In genomic region chr5:131214828-131215227, GRCh38 we compare ENCODE assay signal across 27 cellular contexts. TPM values are rescaled to one million over a fixed set of nuclear protein-coding genes. Genes with fewer than 3 reads are reported as not detected.
A peak's percentile ranks its signal among the peaks of the same experiment; 100 is the strongest.
DNase-seq lines count a peak whose midpoint lies in the region; ATAC-seq and TF ChIP-seq lines count a peak whose summit lies in the region.
"Had no signal": no experiment of that assay in that cellular context is flagged by ENCODE, and none has a peak within 500 bp of the region (broad histone marks: within the 10 kb centered on the region; RNA-seq: fewer than 3 reads in every experiment).

No MANE protein-coding gene starts in this region.

- H3K36me3 Mint-ChIP-seq in nephron (ENCODE audit: low read depth): no peaks in the 10 kb centered on the region
- peaks cover 13% of the 10 kb centered on the region for H3K36me3 Mint-ChIP-seq in activated CD8-positive, alpha-beta memory T cell treated with anti-CD3 and anti-CD28 coated beads, Interleukin-2, amount 10 ng/mL, durations not matched to agents 7 days and 5 days
- no peaks in the 10 kb centered on the region for H3K36me3 Mint-ChIP-seq in activated naive CD4-positive, alpha-beta T cell treated with anti-CD3 and anti-CD28 coated beads for 36 hours (ENCODE audit: low read depth)
- H3K36me3 Mint-ChIP-seq: activated CD4-positive, alpha-beta memory T cell treated with anti-CD3 and anti-CD28 coated beads for 36 hours; CD8-positive, alpha-beta T cell had no signal

- no peak for TF ChIP-seq POLR2A in erythroblast (IDR thresholded peaks at IDR 0.05; ENCODE audit: low read length)

- TF ChIP-seq CTCF in nephron (IDR thresholded peaks at IDR 0.05; ENCODE audit: unreplicated experiment in 3 of 3): no peak

- H3K27ac Mint-ChIP-seq in nephron: peak overlapping the region; percentile 89 to 94 (median 90)
- H3K27ac Mint-ChIP-seq in activated CD8-positive, alpha-beta memory T cell treated with anti-CD3 and anti-CD28 coated beads, Interleukin-2, amount 10 ng/mL, durations not matched to agents 7 days and 5 days: no peak overlapping the region
- no peak overlapping the region for H3K27ac Mint-ChIP-seq in activated naive CD4-positive, alpha-beta T cell treated with anti-CD3 and anti-CD28 coated beads for 36 hours
- H3K27ac Mint-ChIP-seq: activated CD4-positive, alpha-beta memory T cell treated with anti-CD3 and anti-CD28 coated beads for 36 hours; CD8-positive, alpha-beta T cell had no signal

- H3K4me3 ChIP-seq in adipocyte (ENCODE audit: low read length): no peak overlapping the region
- H3K4me3 ChIP-seq: gastroesophageal sphincter, skin epidermis, vagina had no signal

- DNase-seq in DMS 273 treated with DMSO at 0.1 percent for 48 hours (lab: John Stamatoyannopoulos, UW) (peak; percentile 35), NCI-H1694 treated with DMSO at 0.1 percent for 48 hours (lab: John Stamatoyannopoulos, UW) (peak; percentile 48), adipocyte (ENCODE audit: low read depth) (peak; percentile 26), erythroblast (lab: John Stamatoyannopoulos, UW) (no peak)
- DNase-seq in activated CD8-positive, alpha-beta memory T cell treated with anti-CD3 and anti-CD28 coated beads, Interleukin-2, amount 10 ng/mL, durations not matched to agents 7 days and 5 days: no peak
- DNase-seq in activated naive CD4-positive, alpha-beta T cell treated with anti-CD3 and anti-CD28 coated beads for 36 hours: no peak
- DNase-seq: activated CD4-positive, alpha-beta memory T cell treated with anti-CD3 and anti-CD28 coated beads for 36 hours; activated T-cell treated with anti-CD3 and anti-CD28 coated beads, Interleukin-2, amount 50 U/mL, for 4 hours; CD8-positive, alpha-beta T cell; EL; mesenchymal stem cell; NCI-H1105; NCI-H2107; NCI-H524 treated with DMSO at 0.1 percent for 48 hours; OCI-M1; Right ventricle myocardium superior; stimulated activated CD4-positive, alpha-beta T cell treated with anti-CD3 and anti-CD28 coated beads, Interleukin-4, amount 100 ng/mL, for 4 hours; T-helper 1 cell had no signal

- ATAC-seq in activated CD8-positive, alpha-beta memory T cell treated with anti-CD3 and anti-CD28 coated beads, Interleukin-2, amount 10 ng/mL, durations not matched to agents 7 days and 5 days: no peak
- no peak for ATAC-seq in GM18511 (IDR thresholded peaks at IDR 0.05; ENCODE audit: unreplicated experiment)
- ATAC-seq: activated T-cell treated with anti-CD3 and anti-CD28 coated beads, Interleukin-2, amount 50 U/mL, for 4 hours; CD8-positive, alpha-beta T cell; esophagus mucosa; gastroesophageal sphincter had no signal

- no peak overlapping the region for H3K9ac ChIP-seq in adipocyte (ENCODE audit: low read length)
- H3K9ac ChIP-seq: KMS-11 had no signal

- no peaks in the 10 kb centered on the region for H3K27me3 ChIP-seq in adipocyte (replicated peaks; ENCODE audit: control insufficient read depth, insufficient read depth, low read length)
- H3K27me3 ChIP-seq: gastroesophageal sphincter, vagina had no signal

- H3K36me3 ChIP-seq in adipocyte (ENCODE audit: control insufficient read depth, insufficient read depth, low read length, severe bottlenecking): no peaks in the 10 kb centered on the region
- H3K36me3 ChIP-seq: gastroesophageal sphincter, vagina had no signal

- H3K4me3 Mint-ChIP-seq in nephron: peak overlapping the region in 2 of 3 experiments; percentile 27 to 62
- H3K4me3 Mint-ChIP-seq in activated CD8-positive, alpha-beta memory T cell treated with anti-CD3 and anti-CD28 coated beads, Interleukin-2, amount 10 ng/mL, durations not matched to agents 7 days and 5 days: no peak overlapping the region
- no peak overlapping the region for H3K4me3 Mint-ChIP-seq in activated naive CD4-positive, alpha-beta T cell treated with anti-CD3 and anti-CD28 coated beads for 36 hours
- H3K4me3 Mint-ChIP-seq: activated CD4-positive, alpha-beta memory T cell treated with anti-CD3 and anti-CD28 coated beads for 36 hours; activated naive CD8-positive, alpha-beta T cell; activated T-cell treated with anti-CD3 and anti-CD28 coated beads, Interleukin-2, amount 50 U/mL, for 4 hours; CD8-positive, alpha-beta T cell; neural crest cell had no signal

- H3K27me3 Mint-ChIP-seq in nephron (ENCODE audit: low read depth): no peaks in the 10 kb centered on the region
- no peaks in the 10 kb centered on the region for H3K27me3 Mint-ChIP-seq in activated CD8-positive, alpha-beta memory T cell treated with anti-CD3 and anti-CD28 coated beads, Interleukin-2, amount 10 ng/mL, durations not matched to agents 7 days and 5 days
- H3K27me3 Mint-ChIP-seq in activated naive CD4-positive, alpha-beta T cell treated with anti-CD3 and anti-CD28 coated beads for 36 hours (ENCODE audit: low read depth): no peaks in the 10 kb centered on the region
- H3K27me3 Mint-ChIP-seq: activated CD4-positive, alpha-beta memory T cell treated with anti-CD3 and anti-CD28 coated beads for 36 hours; activated naive CD8-positive, alpha-beta T cell had no signal

- no peaks in the 10 kb centered on the region for H3K9me3 Mint-ChIP-seq in nephron
- peaks cover 2% of the 10 kb centered on the region for H3K9me3 Mint-ChIP-seq in activated CD8-positive, alpha-beta memory T cell treated with anti-CD3 and anti-CD28 coated beads, Interleukin-2, amount 10 ng/mL, durations not matched to agents 7 days and 5 days (ENCODE audit: low read depth)
- H3K9me3 Mint-ChIP-seq in activated naive CD4-positive, alpha-beta T cell treated with anti-CD3 and anti-CD28 coated beads for 36 hours: no peaks in the 10 kb centered on the region
- H3K9me3 Mint-ChIP-seq: activated CD4-positive, alpha-beta memory T cell treated with anti-CD3 and anti-CD28 coated beads for 36 hours; activated T-cell treated with anti-CD3 and anti-CD28 coated beads, Interleukin-2, amount 50 U/mL, for 4 hours; CD8-positive, alpha-beta T cell; neural crest cell had no signal

- intact Hi-C loops in activated naive CD4-positive, alpha-beta T cell treated with anti-CD3 and anti-CD28 coated beads for 36 hours (cut with micrococcal nuclease): loop anchor here (5.0 kb wide), 1 partner anchor 322 kb away; no protein-coding TSS in a partner anchor

- CTCF ChIA-PET in activated CD8-positive, alpha-beta memory T cell treated with anti-CD3 and anti-CD28 coated beads, Interleukin-2, amount 10 ng/mL, durations not matched to agents 7 days and 5 days (lab: Charles Lee): interaction anchor here (1.1 kb wide), 2 partner anchors 24 to 83 kb away, joined by 3 read pairs; no protein-coding TSS in a partner anchor
- CTCF ChIA-PET in activated naive CD4-positive, alpha-beta T cell treated with anti-CD3 and anti-CD28 coated beads for 36 hours (lab: Charles Lee): interaction anchor here (1.6 kb wide), 1 partner anchor 50 kb away, joined by 8 read pairs; no protein-coding TSS in a partner anchor

- H3K9me3 ChIP-seq in adipocyte (ENCODE audit: control insufficient read depth, low read length): no peaks in the 10 kb centered on the region
- H3K9me3 ChIP-seq: gastroesophageal sphincter, vagina had no signal

- peaks cover 12% of the 10 kb centered on the region for H3K4me1 Mint-ChIP-seq in nephron
- peaks cover 52% of the 10 kb centered on the region for H3K4me1 Mint-ChIP-seq in activated CD8-positive, alpha-beta memory T cell treated with anti-CD3 and anti-CD28 coated beads, Interleukin-2, amount 10 ng/mL, durations not matched to agents 7 days and 5 days
- H3K4me1 Mint-ChIP-seq in activated naive CD4-positive, alpha-beta T cell treated with anti-CD3 and anti-CD28 coated beads for 36 hours (ENCODE audit: low read depth): peaks cover 52% of the 10 kb centered on the region

- H3K4me1 ChIP-seq in adipocyte (ENCODE audit: control insufficient read depth, insufficient read depth, low read length): peaks cover 4% of the 10 kb centered on the region
- H3K4me1 ChIP-seq: vagina had no signal

RNA-seq across cellular contexts. Expression of gene LYRM7, which starts 44.1 kb away (rescaled TPM):
- total RNA-seq in activated CD8-positive, alpha-beta memory T cell treated with anti-CD3 and anti-CD28 coated beads, Interleukin-2, amount 10 ng/mL, durations not matched to agents 7 days and 5 days: 10 to 100 TPM; 12.2 to 15.4 TPM
- 10 to 100 TPM; 14.6 to 15.0 TPM for total RNA-seq in activated naive CD4-positive, alpha-beta T cell treated with anti-CD3 and anti-CD28 coated beads for 36 hours

RNA-seq across cellular contexts. Expression of gene CDC42SE2, which starts 49.0 kb away (rescaled TPM):
- total RNA-seq in activated CD8-positive, alpha-beta memory T cell treated with anti-CD3 and anti-CD28 coated beads, Interleukin-2, amount 10 ng/mL, durations not matched to agents 7 days and 5 days: 100 to 1,000 TPM; 118 to 149 TPM
- total RNA-seq in activated naive CD4-positive, alpha-beta T cell treated with anti-CD3 and anti-CD28 coated beads for 36 hours: 100 to 1,000 TPM; 106 to 108 TPM

RNA-seq across cellular contexts. Expression of gene HINT1, which starts 49.8 kb away (rescaled TPM):
- total RNA-seq in activated CD8-positive, alpha-beta memory T cell treated with anti-CD3 and anti-CD28 coated beads, Interleukin-2, amount 10 ng/mL, durations not matched to agents 7 days and 5 days: 100 to 1,000 TPM; 261 to 288 TPM
- 100 to 1,000 TPM; 372 to 379 TPM for total RNA-seq in activated naive CD4-positive, alpha-beta T cell treated with anti-CD3 and anti-CD28 coated beads for 36 hours

Comparison
In these comparisons a context has a peak if more than half of its experiments do, and no peak if none do; other contexts are left out.
1. DNase-seq: peak in DMS 273 treated with DMSO at 0.1 percent for 48 hours (single experiment), NCI-H1694 treated with DMSO at 0.1 percent for 48 hours (single experiment) and adipocyte (single experiment); none in activated CD8-positive, alpha-beta memory T cell treated with anti-CD3 and anti-CD28 coated beads, Interleukin-2, amount 10 ng/mL, durations not matched to agents 7 days and 5 days (single experiment), activated naive CD4-positive, alpha-beta T cell treated with anti-CD3 and anti-CD28 coated beads for 36 hours (single experiment) and erythroblast (0 of 2).
2. H3K27ac Mint-ChIP-seq: peak in nephron (3 of 3); none in activated CD8-positive, alpha-beta memory T cell treated with anti-CD3 and anti-CD28 coated beads, Interleukin-2, amount 10 ng/mL, durations not matched to agents 7 days and 5 days (single experiment) and activated naive CD4-positive, alpha-beta T cell treated with anti-CD3 and anti-CD28 coated beads for 36 hours (single experiment).
3. H3K4me3 Mint-ChIP-seq: peak in nephron (2 of 3); none in activated CD8-positive, alpha-beta memory T cell treated with anti-CD3 and anti-CD28 coated beads, Interleukin-2, amount 10 ng/mL, durations not matched to agents 7 days and 5 days (single experiment) and activated naive CD4-positive, alpha-beta T cell treated with anti-CD3 and anti-CD28 coated beads for 36 hours (single experiment).